ENCODE assay signal across 24 cellular contexts in genomic region chr6:33445020-33445676, GRCh38. TPM values are rescaled to one million over a fixed set of nuclear protein-coding genes. Genes with fewer than 3 reads are reported as not detected.
DNase-seq lines count a peak whose midpoint lies in the region; ATAC-seq and TF ChIP-seq lines count a peak whose summit lies in the region.
"Had no signal": no experiment of that assay in that cellular context is flagged by ENCODE, and none has a peak within 500 bp of the region (broad histone marks: within the 10 kb centered on the region; RNA-seq: fewer than 3 reads in every experiment).

No MANE protein-coding gene starts in this region.

- H3K4me3 ChIP-seq in left lung (no peak overlapping the region), heart right ventricle (no peak overlapping the region)
- H3K4me3 ChIP-seq: A549, body of pancreas, GM12878 had no signal

- H3K36me3 Mint-ChIP-seq in activated naive CD4-positive, alpha-beta T cell treated with anti-CD3 and anti-CD28 coated beads, Interleukin-2, amount 10 ng/mL, durations not matched to agents 7 days and 5 days: peaks cover 51% of the 10 kb centered on the region
- H3K36me3 Mint-ChIP-seq in activated naive CD4-positive, alpha-beta T cell treated with anti-CD3 and anti-CD28 coated beads, Interleukin-2, amount 50 U/mL, for 72 hours: no peaks in the 10 kb centered on the region

- H3K36me3 ChIP-seq in left lung (peaks cover 0 to 54% of the 10 kb centered on the region in 2 donors), heart right ventricle (peaks cover 0 to 88% (median 6%) of the 10 kb centered on the region in 9 donors)

- intact Hi-C loops in left lung (cut with DNase I) (no loop called here), heart right ventricle (cut with DNase I) (no loop called here)

- DNase-seq in activated naive CD4-positive, alpha-beta T cell treated with anti-CD3 and anti-CD28 coated beads, Interleukin-2, amount 10 ng/mL, durations not matched to agents 7 days and 5 days: no peak
- no peak for DNase-seq in activated naive CD4-positive, alpha-beta T cell treated with anti-CD3 and anti-CD28 coated beads, Interleukin-2, amount 50 U/mL, for 72 hours (ENCODE audit: low spot score in 2 of 2)
- DNase-seq in SIG-M5 (lab: John Stamatoyannopoulos, UW) (peak; percentile 72), left lung (no peak), heart right ventricle (no peak)
- no peak for DNase-seq in stimulated activated naive CD4-positive, alpha-beta T cell (lab: John Stamatoyannopoulos, UW)
- DNase-seq: activated CD8-positive, alpha-beta T cell treated with anti-CD3 and anti-CD28 coated beads for 36 hours; activated naive CD8-positive, alpha-beta T cell treated with anti-CD3 and anti-CD28 coated beads, Interleukin-2, amount 10 ng/mL, durations not matched to agents 7 days and 5 days; C1 segment of cervical spinal cord; DMS153; endodermal cell; head of caudate nucleus; mammary epithelial cell; NCI-H1092 treated with DMSO at 0.1 percent for 48 hours; NCI-H2081 treated with DMSO at 0.1 percent for 48 hours; posterior cingulate gyrus; stimulated activated CD4-positive, alpha-beta T cell treated with anti-CD3 and anti-CD28 coated beads, Interleukin-1b, Interleukin-23, amount 100 ng/mL, for 48 hours had no signal

- CTCF ChIA-PET in activated naive CD4-positive, alpha-beta T cell treated with anti-CD3 and anti-CD28 coated beads, Interleukin-2, amount 10 ng/mL, durations not matched to agents 7 days and 5 days (lab: Charles Lee): no interaction called here

- no peak for ATAC-seq in activated naive CD4-positive, alpha-beta T cell treated with anti-CD3 and anti-CD28 coated beads, Interleukin-2, amount 50 U/mL, for 72 hours
- peak; percentile 10 for ATAC-seq in left lung
- no peak for ATAC-seq in heart right ventricle
- ATAC-seq in GM21619 (IDR thresholded peaks at IDR 0.05; ENCODE audit: unreplicated experiment): no peak
- no peak for ATAC-seq in HG03097 (IDR thresholded peaks at IDR 0.05; ENCODE audit: low FRiP score, unreplicated experiment)
- ATAC-seq: A549; activated CD8-positive, alpha-beta T cell treated with anti-CD3 and anti-CD28 coated beads for 36 hours; body of pancreas; GM12878; HCT116; Right ventricle myocardium inferior had no signal

- H3K4me1 ChIP-seq in left lung: peaks cover 0 to 29% of the 10 kb centered on the region in 2 donors
- H3K4me1 ChIP-seq in heart right ventricle: peaks cover 0 to 30% (median 0%) of the 10 kb centered on the region in 9 donors
- H3K4me1 ChIP-seq: A549, body of pancreas had no signal

- 68 to 82% methylated on average over 3 of the region's 3 CpGs for WGBS in heart right ventricle, 2 donors

- H3K9me3 ChIP-seq in left lung (no peaks in the 10 kb centered on the region), heart right ventricle (no peaks in the 10 kb centered on the region)
- H3K9me3 ChIP-seq: A549, body of pancreas had no signal

- no peaks in the 10 kb centered on the region for H3K9me3 Mint-ChIP-seq in activated naive CD4-positive, alpha-beta T cell treated with anti-CD3 and anti-CD28 coated beads, Interleukin-2, amount 10 ng/mL, durations not matched to agents 7 days and 5 days
- H3K9me3 Mint-ChIP-seq in activated naive CD4-positive, alpha-beta T cell treated with anti-CD3 and anti-CD28 coated beads, Interleukin-2, amount 50 U/mL, for 72 hours: no peaks in the 10 kb centered on the region
- H3K9me3 Mint-ChIP-seq: activated CD8-positive, alpha-beta T cell treated with anti-CD3 and anti-CD28 coated beads for 36 hours; activated naive CD8-positive, alpha-beta T cell treated with anti-CD3 and anti-CD28 coated beads, Interleukin-2, amount 10 ng/mL, durations not matched to agents 7 days and 5 days; endodermal cell had no signal

- TF ChIP-seq CTCF in left lung (IDR thresholded peaks at IDR 0.05) (no peak), heart right ventricle (IDR thresholded peaks at IDR 0.05) (no peak)

- no peaks in the 10 kb centered on the region for H3K27me3 ChIP-seq in left lung
- no peaks in the 10 kb centered on the region for H3K27me3 ChIP-seq in heart right ventricle
- H3K27me3 ChIP-seq: body of pancreas had no signal

- no peaks in the 10 kb centered on the region for H3K27me3 Mint-ChIP-seq in activated naive CD4-positive, alpha-beta T cell treated with anti-CD3 and anti-CD28 coated beads, Interleukin-2, amount 10 ng/mL, durations not matched to agents 7 days and 5 days
- H3K27me3 Mint-ChIP-seq: activated CD8-positive, alpha-beta T cell treated with anti-CD3 and anti-CD28 coated beads for 36 hours; activated naive CD8-positive, alpha-beta T cell treated with anti-CD3 and anti-CD28 coated beads, Interleukin-2, amount 10 ng/mL, durations not matched to agents 7 days and 5 days had no signal

- peak overlapping the region; percentile 16 for H3K27ac Mint-ChIP-seq in activated naive CD4-positive, alpha-beta T cell treated with anti-CD3 and anti-CD28 coated beads, Interleukin-2, amount 10 ng/mL, durations not matched to agents 7 days and 5 days
- peak overlapping the region in 1 of 2 donors; percentile 52 for H3K27ac Mint-ChIP-seq in activated naive CD4-positive, alpha-beta T cell treated with anti-CD3 and anti-CD28 coated beads, Interleukin-2, amount 50 U/mL, for 72 hours
- H3K27ac Mint-ChIP-seq: activated naive CD8-positive, alpha-beta T cell treated with anti-CD3 and anti-CD28 coated beads, Interleukin-2, amount 10 ng/mL, durations not matched to agents 7 days and 5 days had no signal

- no peaks in the 10 kb centered on the region for H3K4me1 Mint-ChIP-seq in activated naive CD4-positive, alpha-beta T cell treated with anti-CD3 and anti-CD28 coated beads, Interleukin-2, amount 10 ng/mL, durations not matched to agents 7 days and 5 days
- H3K4me1 Mint-ChIP-seq: endodermal cell had no signal

- H3K27ac ChIP-seq in left lung: peak overlapping the region in 1 of 2 donors; percentile 69
- peak overlapping the region in 1 of 10 donors; percentile 58 for H3K27ac ChIP-seq in heart right ventricle
- H3K27ac ChIP-seq: A549 had no signal

- no peak overlapping the region for H3K4me3 Mint-ChIP-seq in activated naive CD4-positive, alpha-beta T cell treated with anti-CD3 and anti-CD28 coated beads, Interleukin-2, amount 10 ng/mL, durations not matched to agents 7 days and 5 days
- H3K4me3 Mint-ChIP-seq: activated CD8-positive, alpha-beta T cell treated with anti-CD3 and anti-CD28 coated beads for 36 hours; activated naive CD8-positive, alpha-beta T cell treated with anti-CD3 and anti-CD28 coated beads, Interleukin-2, amount 10 ng/mL, durations not matched to agents 7 days and 5 days; endodermal cell had no signal

RNA-seq across cellular contexts. Expression of gene ZBTB9, which starts 9.2 kb away (rescaled TPM):
- 10 to 100 TPM in 1 of 2 donors, 1 to 10 TPM in 1; 9.4 to 12.5 TPM for total RNA-seq in activated naive CD4-positive, alpha-beta T cell treated with anti-CD3 and anti-CD28 coated beads, Interleukin-2, amount 50 U/mL, for 72 hours
- total RNA-seq in left lung (1 to 10 TPM; 5.8 to 9.8 TPM), heart right ventricle (1 to 10 TPM; 2.7 to 6.5 (median 4.9) TPM)
- 1 to 10 TPM; 1.2 to 4.3 TPM for polyA plus RNA-seq in heart right ventricle

RNA-seq across cellular contexts. Expression of gene SYNGAP1, which starts 25.3 kb away (rescaled TPM):
- 10 to 100 TPM; 70.5 to 71.7 TPM for total RNA-seq in activated naive CD4-positive, alpha-beta T cell treated with anti-CD3 and anti-CD28 coated beads, Interleukin-2, amount 50 U/mL, for 72 hours
- total RNA-seq in left lung: 10 to 100 TPM; 18.1 to 18.5 TPM
- 1 to 10 TPM; 3.6 to 8.5 (median 5.7) TPM for total RNA-seq in heart right ventricle
- 10 to 100 TPM in 1 of 2 donors, 1 to 10 TPM in 1; 3.1 to 10.2 TPM for polyA plus RNA-seq in heart right ventricle

RNA-seq across cellular contexts. Expression of gene CUTA, which starts 27.2 kb away (rescaled TPM):
- 100 to 1,000 TPM; 186 to 334 TPM for total RNA-seq in activated naive CD4-positive, alpha-beta T cell treated with anti-CD3 and anti-CD28 coated beads, Interleukin-2, amount 50 U/mL, for 72 hours
- total RNA-seq in left lung (100 to 1,000 TPM; 144 to 175 TPM), heart right ventricle (100 to 1,000 TPM in 9 of 10 donors, 10 to 100 TPM in 1; 99.8 to 132 (median 114) TPM)
- polyA plus RNA-seq in heart right ventricle: 100 to 1,000 TPM in 1 of 2 donors, 10 to 100 TPM in 1; 94.7 to 161 TPM

RNA-seq across cellular contexts. Expression of gene PHF1, which starts 34.3 kb away (rescaled TPM):
- 100 to 1,000 TPM in 1 of 2 donors, 10 to 100 TPM in 1; 27.5 to 156 TPM for total RNA-seq in activated naive CD4-positive, alpha-beta T cell treated with anti-CD3 and anti-CD28 coated beads, Interleukin-2, amount 50 U/mL, for 72 hours
- 10 to 100 TPM; 43.4 to 45.6 TPM for total RNA-seq in left lung
- total RNA-seq in heart right ventricle: 10 to 100 TPM; 36.2 to 61.2 (median 48.9) TPM
- 100 to 1,000 TPM in 1 of 2 donors, 10 to 100 TPM in 1; 59.5 to 125 TPM for polyA plus RNA-seq in heart right ventricle

RNA-seq across cellular contexts. Expression of gene KIFC1, which starts 53.5 kb away (rescaled TPM):
- total RNA-seq in activated naive CD4-positive, alpha-beta T cell treated with anti-CD3 and anti-CD28 coated beads, Interleukin-2, amount 50 U/mL, for 72 hours: 100 to 1,000 TPM; 103 to 170 TPM
- total RNA-seq in left lung: 1 to 10 TPM; 5.8 to 9.9 TPM
- 1 to 10 TPM in 2 of 10 donors, under 1 TPM in 6, not detected in 2; 0.09 to 6.1 (median 0.36) TPM for total RNA-seq in heart right ventricle
- under 1 TPM; 0.28 to 0.29 TPM for polyA plus RNA-seq in heart right ventricle
